Comparison of ENCODE assay signal across 8 cellular contexts in the genomic region with DNA sequence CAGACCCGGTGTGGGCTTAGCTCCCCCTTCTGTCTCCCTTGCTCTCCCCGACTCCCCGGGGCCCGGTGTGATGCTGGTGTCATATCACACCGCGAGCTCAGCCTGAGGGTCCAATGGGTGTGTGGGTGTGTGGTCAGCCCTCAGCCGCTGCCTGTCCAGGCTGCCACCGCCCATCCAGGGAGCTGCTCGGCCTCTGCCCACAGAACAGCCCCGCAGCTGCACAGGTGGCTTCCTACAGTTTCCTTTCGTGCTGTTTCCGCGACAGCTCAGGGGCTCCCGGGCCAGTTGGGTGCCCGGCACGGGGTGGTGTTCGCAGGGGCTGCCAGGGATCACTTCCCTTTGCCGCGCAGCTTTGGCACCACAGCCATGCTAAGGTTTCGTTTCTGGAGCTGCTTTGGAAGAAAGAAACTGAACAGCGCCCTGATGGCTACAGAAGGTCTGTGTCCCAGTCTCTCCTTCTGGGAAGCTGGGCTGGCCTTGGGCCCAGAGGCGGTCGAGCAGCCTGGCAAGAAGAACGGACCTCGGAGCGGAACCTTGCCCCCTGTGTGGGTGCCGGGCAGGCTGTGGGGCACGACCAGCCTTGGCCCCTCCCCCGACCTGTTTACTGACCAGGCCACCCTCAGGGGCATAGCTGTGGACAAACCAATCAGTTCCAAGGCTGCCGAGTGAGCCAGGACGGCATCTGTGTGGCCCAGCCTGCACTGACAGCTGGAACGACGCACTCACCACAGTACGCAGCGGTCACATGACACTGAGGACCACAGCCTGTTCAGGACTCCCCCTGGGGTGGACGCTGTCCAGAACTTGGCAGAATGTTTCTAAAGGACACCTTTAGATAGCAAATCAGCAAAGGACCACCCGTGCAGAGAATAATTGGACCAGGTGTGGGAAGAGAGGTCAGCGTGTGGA. TPM values are rescaled to one million over a fixed set of nuclear protein-coding genes. Genes with fewer than 3 reads are reported as not detected.
DNase-seq lines count a peak whose midpoint lies in the region; ATAC-seq lines count a peak whose summit lies in the region.

No MANE protein-coding gene starts in this region.

- H3K4me1 Mint-ChIP-seq in activated naive CD8-positive, alpha-beta T cell treated with anti-CD3 and anti-CD28 coated beads, Interleukin-2, amount 10 ng/mL, durations not matched to agents 7 days and 5 days = peaks cover 16% of the 10 kb centered on the region
- H3K4me1 Mint-ChIP-seq in stimulated activated naive B cell treated with anti-CD40 and anti-IgM and Interleukin-4, amounts not matched to agents 10 μg/mL and 1 μg/mL and 100 μg/mL, for 72 hours = peaks cover 45 to 82% of the 10 kb centered on the region in 2 donors

- H3K9me3 Mint-ChIP-seq in activated naive CD8-positive, alpha-beta T cell treated with anti-CD3 and anti-CD28 coated beads, Interleukin-2, amount 10 ng/mL, durations not matched to agents 7 days and 5 days = no peaks in the 10 kb centered on the region
- H3K9me3 Mint-ChIP-seq in stimulated activated naive B cell treated with anti-CD40 and anti-IgM and Interleukin-4, amounts not matched to agents 10 μg/mL and 1 μg/mL and 100 μg/mL, for 72 hours = no peaks in the 10 kb centered on the region

- DNase-seq in Karpas-422 (peak; percentile 62), left lobe of liver (ENCODE audit: low spot score) (peak; percentile 98), NCI-H146 treated with DMSO at 0.1 percent for 48 hours (lab: John Stamatoyannopoulos, UW; ENCODE audit: unreplicated experiment) (no peak), NCI-H446 treated with DMSO at 0.1 percent for 48 hours (lab: John Stamatoyannopoulos, UW) (no peak)
- DNase-seq in activated naive CD8-positive, alpha-beta T cell treated with anti-CD3 and anti-CD28 coated beads, Interleukin-2, amount 10 ng/mL, durations not matched to agents 7 days and 5 days = peak; percentile 42
- DNase-seq in stimulated activated naive B cell treated with anti-CD40 and anti-IgM and Interleukin-4, amounts not matched to agents 10 μg/mL and 1 μg/mL and 100 μg/mL, for 72 hours = peak; percentile 63

- no peaks in the 10 kb centered on the region for H3K27me3 Mint-ChIP-seq in activated naive CD8-positive, alpha-beta T cell treated with anti-CD3 and anti-CD28 coated beads, Interleukin-2, amount 10 ng/mL, durations not matched to agents 7 days and 5 days
- no peaks in the 10 kb centered on the region for H3K27me3 Mint-ChIP-seq in stimulated activated naive B cell treated with anti-CD40 and anti-IgM and Interleukin-4, amounts not matched to agents 10 μg/mL and 1 μg/mL and 100 μg/mL, for 72 hours

- H3K9ac ChIP-seq in Karpas-422 (ENCODE audit: low read length) = no peak overlapping the region

- no peaks in the 10 kb centered on the region for H3K79me2 ChIP-seq in Karpas-422 (ENCODE audit: low read length)

- H3K4me3 Mint-ChIP-seq in activated naive CD8-positive, alpha-beta T cell treated with anti-CD3 and anti-CD28 coated beads, Interleukin-2, amount 10 ng/mL, durations not matched to agents 7 days and 5 days = no peak overlapping the region
- peak overlapping the region; percentile 69 to 76 for H3K4me3 Mint-ChIP-seq in stimulated activated naive B cell treated with anti-CD40 and anti-IgM and Interleukin-4, amounts not matched to agents 10 μg/mL and 1 μg/mL and 100 μg/mL, for 72 hours

- no peak overlapping the region for H3K27ac ChIP-seq in Karpas-422 (ENCODE audit: low read length)

- no peak for ATAC-seq in activated naive CD8-positive, alpha-beta T cell treated with anti-CD3 and anti-CD28 coated beads, Interleukin-2, amount 10 ng/mL, durations not matched to agents 7 days and 5 days (ENCODE audit: low read depth)
- ATAC-seq in left lobe of liver = peak; percentile 45
- peak; percentile 17 to 27 for ATAC-seq in stimulated activated naive B cell treated with anti-CD40 and anti-IgM and Interleukin-4, amounts not matched to agents 10 μg/mL and 1 μg/mL and 100 μg/mL, for 72 hours (replicated peaks)
- ATAC-seq in GM21717 (IDR thresholded peaks at IDR 0.05; ENCODE audit: unreplicated experiment) = no peak
- no peak for ATAC-seq in GM19328 (IDR thresholded peaks at IDR 0.05; ENCODE audit: unreplicated experiment)

- peaks cover 32% of the 10 kb centered on the region for H3K4me1 ChIP-seq in Karpas-422 (ENCODE audit: low read length)

- no peak overlapping the region for H2AFZ ChIP-seq in Karpas-422 (ENCODE audit: low read length)

- H3K9me2 ChIP-seq in Karpas-422 (replicated peaks; ENCODE audit: insufficient read depth, low read length) = no peaks in the 10 kb centered on the region

- H3K27me3 ChIP-seq in Karpas-422 (ENCODE audit: low read length) = no peaks in the 10 kb centered on the region

- POLR2A ChIA-PET in activated naive CD8-positive, alpha-beta T cell treated with anti-CD3 and anti-CD28 coated beads, Interleukin-2, amount 10 ng/mL, durations not matched to agents 7 days and 5 days (lab: Charles Lee) = interaction anchor here (0.8 to 1.6 kb wide), 2 partner anchors 31 to 37 kb away, joined by 3 to 5 read pairs; no protein-coding TSS in a partner anchor

- H3K36me3 Mint-ChIP-seq in activated naive CD8-positive, alpha-beta T cell treated with anti-CD3 and anti-CD28 coated beads, Interleukin-2, amount 10 ng/mL, durations not matched to agents 7 days and 5 days = peaks cover 6% of the 10 kb centered on the region
- H3K36me3 Mint-ChIP-seq in stimulated activated naive B cell treated with anti-CD40 and anti-IgM and Interleukin-4, amounts not matched to agents 10 μg/mL and 1 μg/mL and 100 μg/mL, for 72 hours = peaks cover 22 to 36% of the 10 kb centered on the region in 2 donors

- no peaks in the 10 kb centered on the region for H3K9me3 ChIP-seq in Karpas-422 (ENCODE audit: low read length)

- no peak overlapping the region for H3K27ac Mint-ChIP-seq in activated naive CD8-positive, alpha-beta T cell treated with anti-CD3 and anti-CD28 coated beads, Interleukin-2, amount 10 ng/mL, durations not matched to agents 7 days and 5 days
- H3K27ac Mint-ChIP-seq in stimulated activated naive B cell treated with anti-CD40 and anti-IgM and Interleukin-4, amounts not matched to agents 10 μg/mL and 1 μg/mL and 100 μg/mL, for 72 hours = peak overlapping the region; percentile 98

- H3K36me3 ChIP-seq in Karpas-422 (ENCODE audit: insufficient read depth, low read length) = peaks cover 12% of the 10 kb centered on the region

- no peak overlapping the region for H3K4me3 ChIP-seq in Karpas-422 (ENCODE audit: low read length)

- H3K4me2 ChIP-seq in Karpas-422 (ENCODE audit: low read depth, low read length, poor library complexity, severe bottlenecking) = no peak overlapping the region

- peaks cover 51% of the 10 kb centered on the region for H4K20me1 ChIP-seq in Karpas-422 (ENCODE audit: insufficient read depth, low read depth, low read length)

RNA-seq across cellular contexts. Expression of a gene that starts 7.0 kb away (rescaled TPM):
- total RNA-seq in Karpas-422 (2014; rRNA removed; shearing (Covaris generic); ENCODE audit: low replicate concordance) = 15.4 and 41.1 TPM in 2 replicates
- 10 to 100 TPM; 44.3 to 48.5 TPM for total RNA-seq in activated naive CD8-positive, alpha-beta T cell treated with anti-CD3 and anti-CD28 coated beads, Interleukin-2, amount 10 ng/mL, durations not matched to agents 7 days and 5 days
- 36.8 TPM for total RNA-seq in left lobe of liver

RNA-seq across cellular contexts. Expression of a gene that starts 45.0 kb away (rescaled TPM):
- total RNA-seq in Karpas-422 (2014; rRNA removed; shearing (Covaris generic); ENCODE audit: low replicate concordance) = not detected in 2 replicates
- total RNA-seq in activated naive CD8-positive, alpha-beta T cell treated with anti-CD3 and anti-CD28 coated beads, Interleukin-2, amount 10 ng/mL, durations not matched to agents 7 days and 5 days = not detected
- total RNA-seq in left lobe of liver = not detected

RNA-seq across cellular contexts. Expression of a gene that starts 49.2 kb away (rescaled TPM):
- total RNA-seq in Karpas-422 (2014; rRNA removed; shearing (Covaris generic); ENCODE audit: low replicate concordance) = 12.7 and 34.2 TPM in 2 replicates
- 10 to 100 TPM; 40.3 to 41.0 TPM for total RNA-seq in activated naive CD8-positive, alpha-beta T cell treated with anti-CD3 and anti-CD28 coated beads, Interleukin-2, amount 10 ng/mL, durations not matched to agents 7 days and 5 days
- total RNA-seq in left lobe of liver = 65.1 TPM

RNA-seq across cellular contexts. Expression of a gene that starts 49.3 kb away (rescaled TPM):
- total RNA-seq in Karpas-422 (2014; rRNA removed; shearing (Covaris generic); ENCODE audit: low replicate concordance) = 4.7 and 4.8 TPM in 2 replicates
- total RNA-seq in activated naive CD8-positive, alpha-beta T cell treated with anti-CD3 and anti-CD28 coated beads, Interleukin-2, amount 10 ng/mL, durations not matched to agents 7 days and 5 days = 10 to 100 TPM; 18.0 to 20.2 TPM
- 19.1 TPM for total RNA-seq in left lobe of liver

Comparison
In these comparisons a context has a peak if more than half of its experiments do, and no peak if none do; other contexts are left out.
1. DNase-seq: peak in Karpas-422 (single experiment), activated naive CD8-positive, alpha-beta T cell treated with anti-CD3 and anti-CD28 coated beads, Interleukin-2, amount 10 ng/mL, durations not matched to agents 7 days and 5 days (single experiment), left lobe of liver (single experiment) and stimulated activated naive B cell treated with anti-CD40 and anti-IgM and Interleukin-4, amounts not matched to agents 10 μg/mL and 1 μg/mL and 100 μg/mL, for 72 hours (single experiment); none in NCI-H146 treated with DMSO at 0.1 percent for 48 hours (single experiment) and NCI-H446 treated with DMSO at 0.1 percent for 48 hours (single experiment).
2. ATAC-seq: peak in left lobe of liver (single experiment) and stimulated activated naive B cell treated with anti-CD40 and anti-IgM and Interleukin-4, amounts not matched to agents 10 μg/mL and 1 μg/mL and 100 μg/mL, for 72 hours (2 of 2); none in activated naive CD8-positive, alpha-beta T cell treated with anti-CD3 and anti-CD28 coated beads, Interleukin-2, amount 10 ng/mL, durations not matched to agents 7 days and 5 days (single experiment), GM21717 (single experiment) and GM19328 (single experiment).